Comparison of ENCODE assay signal across 18 cellular contexts in the genomic region with DNA sequence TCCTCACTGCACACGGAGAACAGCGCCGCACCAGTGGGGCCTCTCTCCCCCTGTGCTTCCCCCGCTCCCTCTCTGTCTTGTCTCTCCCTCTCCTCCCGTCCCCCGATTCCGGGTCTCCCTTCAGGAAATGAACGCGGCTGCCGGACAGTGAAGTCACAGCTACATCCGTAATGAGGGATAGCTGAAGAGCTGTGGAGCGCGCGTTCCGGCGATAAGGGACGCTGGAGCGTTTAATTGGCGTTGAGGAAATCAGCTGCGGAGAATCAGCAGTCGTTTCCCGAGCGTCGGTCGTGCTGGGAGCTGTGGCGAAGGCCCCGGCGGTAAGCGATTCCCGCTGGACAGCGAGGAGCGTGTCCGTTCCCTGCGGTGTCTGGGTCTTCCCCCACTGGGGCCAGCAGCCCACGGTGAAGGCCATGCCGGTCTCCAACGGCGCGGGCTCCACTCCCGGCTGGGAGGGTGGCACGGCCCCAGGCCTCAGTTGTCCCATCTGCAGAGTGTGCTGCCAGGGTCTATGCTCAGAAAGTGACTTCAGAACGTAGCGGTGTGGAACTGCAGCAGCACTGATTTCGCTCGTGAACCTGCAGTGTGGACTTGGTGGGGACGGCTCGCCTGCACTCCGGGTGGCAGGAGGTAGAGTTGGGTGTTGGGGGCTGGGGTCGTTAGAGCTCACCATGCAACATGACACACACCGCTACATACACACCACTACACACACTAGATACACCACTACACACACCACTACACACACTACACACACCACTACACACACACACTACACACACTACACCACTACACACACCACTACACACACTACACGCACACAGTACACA. TPM values are rescaled to one million over a fixed set of nuclear protein-coding genes. Genes with fewer than 3 reads are reported as not detected.
DNase-seq lines count a peak whose midpoint lies in the region; ATAC-seq, FAIRE-seq and TF ChIP-seq lines count a peak whose summit lies in the region.
"Had no signal": no experiment of that assay in that cellular context is flagged by ENCODE, and none has a peak within 500 bp of the region (broad histone marks: within the 10 kb centered on the region; RNA-seq: fewer than 3 reads in every experiment).

No MANE protein-coding gene starts in this region.

- no TSS peak for BruUV-seq in HepG2 (replicated peaks; lab: Mats Ljungman, UMichigan)

- H2AFZ ChIP-seq in HepG2 (ENCODE audit: low read length): no peak overlapping the region

- no peak for TF ChIP-seq POLR2A in HepG2 (IDR thresholded peaks at IDR 0.05; ENCODE audit: insufficient read depth in 1 of 2, low read depth in 2 of 2, low read length in 2 of 2)

- no peak overlapping the region for H3K4me2 ChIP-seq in HepG2 (ENCODE audit: low read depth, low read length)

- intact Hi-C loops in HepG2 (cut with micrococcal nuclease; ENCODE audit: unreplicated experiment): loop anchor here (2.0 kb wide), 2 partner anchors 64 to 260 kb away; no protein-coding TSS in a partner anchor

- H3K36me3 ChIP-seq in HepG2 (replicated peaks in 1 of 2; ENCODE audit: control insufficient read depth in 1 of 2, insufficient read depth in 2 of 2, low read length in 2 of 2) (peaks cover 0 to 2% of the 10 kb centered on the region in 2 experiments; a peak in 2 of 5 replicates), brain microvascular endothelial cell (replicated peaks) (peaks cover 8% of the 10 kb centered on the region)
- H3K36me3 ChIP-seq: prostate gland had no signal

- DNase-seq in DMS53 (lab: John Stamatoyannopoulos, UW) (peak; percentile 37), DMS53 treated with DMSO at 0.1 percent for 48 hours (lab: John Stamatoyannopoulos, UW; ENCODE audit: unreplicated experiment) (no peak), EL (peak; percentile 12), HepG2 (ENCODE audit: low spot score) (no peak), brain microvascular endothelial cell (no peak), mucosa of gallbladder (ENCODE audit: low spot score) (no peak), SHP77 (lab: John Stamatoyannopoulos, UW) (no peak)
- DNase-seq in activated CD8-positive, alpha-beta T cell treated with anti-CD3 and anti-CD28 coated beads, Interleukin-2, amount 10 ng/mL, durations not matched to agents 7 days and 5 days: peak; percentile 57
- DNase-seq: activated T-cell treated with anti-CD3 and anti-CD28 coated beads, Interleukin-2, amount 50 U/mL, for 4 hours; amygdala; CD4-positive, alpha-beta T cell; left colon; naive B cell; NCI-H1436 treated with DMSO at 0.1 percent for 48 hours; NCI-H526 treated with DMSO at 0.1 percent for 48 hours had no signal

- H3K79me2 ChIP-seq in HepG2 (ENCODE audit: insufficient read depth, low read length): no peaks in the 10 kb centered on the region

- no peaks in the 10 kb centered on the region for H3K27me3 Mint-ChIP-seq in activated CD8-positive, alpha-beta T cell treated with anti-CD3 and anti-CD28 coated beads, Interleukin-2, amount 10 ng/mL, durations not matched to agents 7 days and 5 days (ENCODE audit: low read depth)
- H3K27me3 Mint-ChIP-seq: CD4-positive, alpha-beta T cell; naive B cell had no signal

- TF ChIP-seq RAD21 in HepG2 (CRISPR knock-in tag; IDR thresholded peaks at IDR 0.05): no peak

- H3K27ac Mint-ChIP-seq in activated CD8-positive, alpha-beta T cell treated with anti-CD3 and anti-CD28 coated beads, Interleukin-2, amount 10 ng/mL, durations not matched to agents 7 days and 5 days: no peak overlapping the region
- H3K27ac Mint-ChIP-seq: CD4-positive, alpha-beta T cell had no signal

- H3K4me1 ChIP-seq in HepG2 (ENCODE audit: insufficient read depth, low read length): peaks cover 14% of the 10 kb centered on the region
- H3K4me1 ChIP-seq: prostate gland had no signal

- H3K4me3 Mint-ChIP-seq in activated CD8-positive, alpha-beta T cell treated with anti-CD3 and anti-CD28 coated beads, Interleukin-2, amount 10 ng/mL, durations not matched to agents 7 days and 5 days: no peak overlapping the region
- H3K4me3 Mint-ChIP-seq: activated T-cell treated with anti-CD3 and anti-CD28 coated beads, Interleukin-2, amount 50 U/mL, for 4 hours; CD4-positive, alpha-beta T cell; WTC11 had no signal

- in situ Hi-C loops in HepG2 (cut with HindIII; ENCODE audit: extremely low pct_ligation_motif_present, low pct_unique_long_range_greater_than_20kb) (no loop called here), brain microvascular endothelial cell (cut with HindIII; ENCODE audit: low pct_ligation_motif_present, low sequenced_read_pairs) (no loop called here)

- TF ChIP-seq EP300 in HepG2 (IDR thresholded peaks at IDR 0.05; ENCODE audit: low read depth in 2 of 2, low read length in 2 of 2) (no peak), HepG2 (CRISPR knock-in tag; IDR thresholded peaks at IDR 0.05; ENCODE audit: borderline replicate concordance) (no peak)

- no peak overlapping the region for H3K27ac ChIP-seq in HepG2 (ENCODE audit: extremely low read length, insufficient read depth, low read length)
- no peak overlapping the region for H3K27ac ChIP-seq in brain microvascular endothelial cell
- H3K27ac ChIP-seq: heart left ventricle, prostate gland had no signal

- H3K9ac ChIP-seq in HepG2 (ENCODE audit: insufficient read depth, low read depth, low read length): no peak overlapping the region

- H3K27me3 ChIP-seq in HepG2 (ENCODE audit: control insufficient read depth in 1 of 2, insufficient read depth in 2 of 2, low read length in 2 of 2) (no peaks in the 10 kb centered on the region), brain microvascular endothelial cell (replicated peaks) (no peaks in the 10 kb centered on the region)
- H3K27me3 ChIP-seq: heart left ventricle had no signal

- peaks cover 1% of the 10 kb centered on the region for H3K36me3 Mint-ChIP-seq in activated CD8-positive, alpha-beta T cell treated with anti-CD3 and anti-CD28 coated beads, Interleukin-2, amount 10 ng/mL, durations not matched to agents 7 days and 5 days (ENCODE audit: low read depth)
- H3K36me3 Mint-ChIP-seq: naive B cell, WTC11 had no signal

- H3K4me1 Mint-ChIP-seq in activated CD8-positive, alpha-beta T cell treated with anti-CD3 and anti-CD28 coated beads, Interleukin-2, amount 10 ng/mL, durations not matched to agents 7 days and 5 days (ENCODE audit: low read depth): peaks cover 2% of the 10 kb centered on the region
- H3K4me1 Mint-ChIP-seq: WTC11 had no signal

- H3K4me3 ChIP-seq in HepG2 (replicated peaks in 1 of 3; ENCODE audit: insufficient read depth in 1 of 3, low read depth in 2 of 3, low read length in 3 of 3) (no peak overlapping the region), brain microvascular endothelial cell (ENCODE audit: low read depth, low read length) (no peak overlapping the region)
- H3K4me3 ChIP-seq: prostate gland had no signal

- POLR2A ChIA-PET in activated CD8-positive, alpha-beta T cell treated with anti-CD3 and anti-CD28 coated beads, Interleukin-2, amount 10 ng/mL, durations not matched to agents 7 days and 5 days (lab: Charles Lee): no interaction called here
- POLR2A ChIA-PET in HepG2 (lab: Yijun Ruan, JAX): no interaction called here

- 76% methylated on average over 29 of the region's 51 CpGs for WGBS in HepG2 (ENCODE audit: low lambda C conversion rate)

- ATAC-seq in activated CD8-positive, alpha-beta T cell treated with anti-CD3 and anti-CD28 coated beads, Interleukin-2, amount 10 ng/mL, durations not matched to agents 7 days and 5 days: peak; percentile 36
- peak; percentile 6; the same call in 2 of the 3 replicates for ATAC-seq in HepG2

- TF ChIP-seq CTCF in HepG2 (CRISPR knock-in tag; IDR thresholded peaks at IDR 0.05) (no peak), brain microvascular endothelial cell (IDR thresholded peaks at IDR 0.05; ENCODE audit: low read depth, low read length, missing control alignments) (no peak)

- peak; percentile 72 for FAIRE-seq in HepG2 (lab: Jason Lieb, UNC)

- H4K20me1 ChIP-seq in HepG2 (ENCODE audit: insufficient read depth, low read length): peaks cover 3% of the 10 kb centered on the region; the same call in 1 of the 2 replicates

- CTCF ChIA-PET in activated CD8-positive, alpha-beta T cell treated with anti-CD3 and anti-CD28 coated beads, Interleukin-2, amount 10 ng/mL, durations not matched to agents 7 days and 5 days (lab: Charles Lee): interaction anchor here (1.0 kb wide), 1 partner anchor 64 kb away, joined by 3 read pairs; no protein-coding TSS in a partner anchor
- CTCF ChIA-PET in HepG2 (lab: Yijun Ruan, JAX; ENCODE audit: low intra/inter-chr PET ratio, low total read pairs): interaction anchor here (0.9 to 3.3 kb wide), 2 partner anchors 11 to 64 kb away, joined by 3 to 31 read pairs; a partner anchor contains a TSS

- no peaks in the 10 kb centered on the region for H3K9me3 Mint-ChIP-seq in activated CD8-positive, alpha-beta T cell treated with anti-CD3 and anti-CD28 coated beads, Interleukin-2, amount 10 ng/mL, durations not matched to agents 7 days and 5 days (ENCODE audit: insufficient read depth)
- H3K9me3 Mint-ChIP-seq: activated T-cell treated with anti-CD3 and anti-CD28 coated beads, Interleukin-2, amount 50 U/mL, for 4 hours; CD4-positive, alpha-beta T cell; WTC11 had no signal

- no peaks in the 10 kb centered on the region for H3K9me3 ChIP-seq in HepG2 (ENCODE audit: low read length)
- H3K9me3 ChIP-seq: heart left ventricle, prostate gland had no signal

RNA-seq across cellular contexts. Expression of a gene that starts 10.9 kb away (rescaled TPM):
- 10 to 100 TPM; 32.8 to 34.4 TPM for total RNA-seq in activated CD8-positive, alpha-beta T cell treated with anti-CD3 and anti-CD28 coated beads, Interleukin-2, amount 10 ng/mL, durations not matched to agents 7 days and 5 days
- 12.1 and 14.6 TPM in 2 replicates for total RNA-seq in HepG2 (2016; rRNA removed; fragmentation: Illumina TruSeq; extraction: Trizol)
- total RNA-seq in HepG2 (2016; cell fraction: cytosol; rRNA removed; fragmentation: Illumina TruSeq; extraction: Trizol; ENCODE audit: low read depth): 7.5 and 7.6 TPM in 2 replicates
- total RNA-seq in HepG2 (2016; cell fraction: insoluble cytoplasmic fraction; rRNA removed; fragmentation: Illumina TruSeq; extraction: Trizol): 9.2 and 14.5 TPM in 2 replicates
- total RNA-seq in HepG2 (2016; cell fraction: membrane; rRNA removed; fragmentation: Illumina TruSeq; extraction: Trizol): 8.8 and 9.0 TPM in 2 replicates
- 9.0 and 10.7 TPM in 2 replicates for total RNA-seq in HepG2 (2016; cell fraction: nucleus; rRNA removed; fragmentation: Illumina TruSeq; extraction: Trizol)
- polyA plus RNA-seq in HepG2 (2011; rRNA removed): 4.3 and 4.6 TPM in 2 replicates
- 2.7 and 4.4 TPM in 2 replicates for polyA plus RNA-seq in HepG2 (2011; cell fraction: cytosol; rRNA removed)
- polyA plus RNA-seq in HepG2 (2011; cell fraction: nucleus; rRNA removed): 14.6 and 21.3 TPM in 2 replicates
- 7.9 and 11.5 TPM in 2 replicates for polyA plus RNA-seq in HepG2 (2012)
- 11.7 and 12.8 TPM in 2 replicates for polyA plus RNA-seq in HepG2 (2016; cell fraction: cytosol; fragmentation: Illumina TruSeq; extraction: Trizol; ENCODE audit: low read depth)
- polyA plus RNA-seq in HepG2 (2016; cell fraction: insoluble cytoplasmic fraction; fragmentation: Illumina TruSeq; extraction: Trizol; ENCODE audit: low read depth): 14.6 and 19.7 TPM in 2 replicates
- 9.3 and 11.4 TPM in 2 replicates for polyA plus RNA-seq in HepG2 (2016; cell fraction: membrane; fragmentation: Illumina TruSeq; extraction: Trizol; ENCODE audit: low read depth)
- 25.5 and 25.9 TPM in 2 replicates for polyA plus RNA-seq in HepG2 (2016; cell fraction: nucleus; fragmentation: Illumina TruSeq; extraction: Trizol; ENCODE audit: insufficient read depth, low read depth)
- 5.3 and 10.2 TPM in 2 replicates for polyA minus RNA-seq in HepG2 (2011; rRNA and poly(A)+ RNA removed; ENCODE audit: low replicate concordance)
- polyA minus RNA-seq in HepG2 (2011; cell fraction: cytosol; rRNA and poly(A)+ RNA removed): 4.2 and 4.3 TPM in 2 replicates
- polyA minus RNA-seq in HepG2 (2011; cell fraction: nucleus; rRNA and poly(A)+ RNA removed): 2.7 and 3.7 TPM in 2 replicates
- 14.1 TPM for total RNA-seq in mucosa of gallbladder

RNA-seq across cellular contexts. Expression of a gene that starts 11.0 kb away (rescaled TPM):
- total RNA-seq in activated CD8-positive, alpha-beta T cell treated with anti-CD3 and anti-CD28 coated beads, Interleukin-2, amount 10 ng/mL, durations not matched to agents 7 days and 5 days: 10 to 100 TPM; 27.6 to 28.4 TPM
- 3.5 and 10.1 TPM in 2 replicates for total RNA-seq in HepG2 (2016; rRNA removed; fragmentation: Illumina TruSeq; extraction: Trizol)
- total RNA-seq in HepG2 (2016; cell fraction: cytosol; rRNA removed; fragmentation: Illumina TruSeq; extraction: Trizol; ENCODE audit: low read depth): 3.5 and 3.6 TPM in 2 replicates
- 2.7 and 9.3 TPM in 2 replicates for total RNA-seq in HepG2 (2016; cell fraction: insoluble cytoplasmic fraction; rRNA removed; fragmentation: Illumina TruSeq; extraction: Trizol)
- 2.5 and 3.2 TPM in 2 replicates for total RNA-seq in HepG2 (2016; cell fraction: membrane; rRNA removed; fragmentation: Illumina TruSeq; extraction: Trizol)
- 9.6 and 14.3 TPM in 2 replicates for total RNA-seq in HepG2 (2016; cell fraction: nucleus; rRNA removed; fragmentation: Illumina TruSeq; extraction: Trizol)
- 10.1 and 11.6 TPM in 2 replicates for polyA plus RNA-seq in HepG2 (2011; rRNA removed)
- polyA plus RNA-seq in HepG2 (2011; cell fraction: cytosol; rRNA removed): 3.4 and 4.5 TPM in 2 replicates
- 66.0 and 70.7 TPM in 2 replicates for polyA plus RNA-seq in HepG2 (2011; cell fraction: nucleus; rRNA removed)
- 9.1 and 11.4 TPM in 2 replicates for polyA plus RNA-seq in HepG2 (2012)
- 0.85 and 1.1 TPM in 2 replicates for polyA plus RNA-seq in HepG2 (2016; cell fraction: cytosol; fragmentation: Illumina TruSeq; extraction: Trizol; ENCODE audit: low read depth)
- polyA plus RNA-seq in HepG2 (2016; cell fraction: insoluble cytoplasmic fraction; fragmentation: Illumina TruSeq; extraction: Trizol; ENCODE audit: low read depth): 4.4 and 5.8 TPM in 2 replicates
- polyA plus RNA-seq in HepG2 (2016; cell fraction: membrane; fragmentation: Illumina TruSeq; extraction: Trizol; ENCODE audit: low read depth): 1.2 and 2.1 TPM in 2 replicates
- 41.8 and 50.5 TPM in 2 replicates for polyA plus RNA-seq in HepG2 (2016; cell fraction: nucleus; fragmentation: Illumina TruSeq; extraction: Trizol; ENCODE audit: insufficient read depth, low read depth)
- 10.7 and 19.6 TPM in 2 replicates for polyA minus RNA-seq in HepG2 (2011; rRNA and poly(A)+ RNA removed; ENCODE audit: low replicate concordance)
- 3.3 and 4.1 TPM in 2 replicates for polyA minus RNA-seq in HepG2 (2011; cell fraction: cytosol; rRNA and poly(A)+ RNA removed)
- 14.7 and 15.7 TPM in 2 replicates for polyA minus RNA-seq in HepG2 (2011; cell fraction: nucleus; rRNA and poly(A)+ RNA removed)
- total RNA-seq in mucosa of gallbladder: 18.0 TPM

Comparison
In these comparisons a context has a peak if more than half of its experiments do, and no peak if none do; other contexts are left out.
1. DNase-seq: peak in DMS53 (single experiment), EL (single experiment) and activated CD8-positive, alpha-beta T cell treated with anti-CD3 and anti-CD28 coated beads, Interleukin-2, amount 10 ng/mL, durations not matched to agents 7 days and 5 days (single experiment); none in DMS53 treated with DMSO at 0.1 percent for 48 hours (single experiment), HepG2 (single experiment), brain microvascular endothelial cell (single experiment), mucosa of gallbladder (single experiment) and SHP77 (0 of 2).